1 cellular context compared by ENCODE assay signal in genomic region chr7:116161733-116162132, GRCh38.
A peak's percentile ranks its signal among the peaks of the same experiment; 100 is the strongest.
TF ChIP-seq lines count a peak whose summit lies in the region.

No MANE protein-coding gene starts in this region.

TF ChIP-seq in Ishikawa, 13 proteins besides CTCF, POLR2A, EP300 and RAD21 (continued from another document):
- TF ChIP-seq FOXM1 (IDR thresholded peaks at IDR 0.05; ENCODE audit: borderline replicate concordance, low read depth), result no peak; the same call in 1 of the 2 replicates
- TF ChIP-seq CEBPB (IDR thresholded peaks at IDR 0.05), result no peak
- TF ChIP-seq ZBTB7A (IDR thresholded peaks at IDR 0.05; ENCODE audit: low read depth), result no peak
- no peak for TF ChIP-seq USF1 (IDR thresholded peaks at IDR 0.05)
- TF ChIP-seq NFIC (IDR thresholded peaks at IDR 0.05), result peak; percentile 56; the same call in 1 of the 2 replicates
TF ChIP-seq in Ishikawa: peak in this region for 4.
